In genomic region chr20:47673671-47673955, GRCh38 we compare ENCODE assay signal across 13 cellular contexts.
DNase-seq lines count a peak whose midpoint lies in the region; ATAC-seq lines count a peak whose summit lies in the region.
"Had no signal": no experiment of that assay in that cellular context is flagged by ENCODE, and none has a peak within 500 bp of the region (broad histone marks: within the 10 kb centered on the region; RNA-seq: fewer than 3 reads in every experiment).

No MANE protein-coding gene starts in this region.

- no peaks in the 10 kb centered on the region for H3K36me3 Mint-ChIP-seq in activated T-cell treated with anti-CD3 and anti-CD28 coated beads, Interleukin-2, amount 50 U/mL, for 24 hours (ENCODE audit: low read depth)
- no peaks in the 10 kb centered on the region for H3K36me3 Mint-ChIP-seq in activated T-cell treated with anti-CD3 and anti-CD28 coated beads, Interleukin-2, amount 50 U/mL, for 4 hours (ENCODE audit: insufficient read depth)
- H3K36me3 Mint-ChIP-seq in stimulated activated naive B cell treated with anti-CD40 and anti-IgM and Interleukin-4, amounts not matched to agents 10 μg/mL and 1 μg/mL and 100 μg/mL, for 72 hours, result peaks cover 0 to 5% of the 10 kb centered on the region in 2 donors

- peak; percentile 25 for DNase-seq in activated T-cell treated with anti-CD3 and anti-CD28 coated beads, Interleukin-2, amount 50 U/mL, for 24 hours
- no peak for DNase-seq in activated T-cell treated with anti-CD3 and anti-CD28 coated beads, Interleukin-2, amount 50 U/mL, for 4 hours
- peak; percentile 7 for DNase-seq in left cardiac atrium
- DNase-seq in Right ventricle myocardium inferior (ENCODE audit: missing footprints), result no peak
- DNase-seq in left lobe of liver (ENCODE audit: low spot score), result no peak
- DNase-seq in stimulated activated naive B cell treated with anti-CD40 and anti-IgM and Interleukin-4, amounts not matched to agents 10 μg/mL and 1 μg/mL and 100 μg/mL, for 72 hours, result no peak
- no peak for DNase-seq in T-helper 9 cell
- DNase-seq: AML-193; CD4-positive, alpha-beta T cell; GM23248; IMR-90 had no signal

- no peak for ATAC-seq in activated T-cell treated with anti-CD3 and anti-CD28 coated beads, Interleukin-2, amount 50 U/mL, for 4 hours
- ATAC-seq in left cardiac atrium (no peak), Right ventricle myocardium inferior (no peak), left lobe of liver (peak; percentile 13), HG03097 (IDR thresholded peaks at IDR 0.05; ENCODE audit: low FRiP score, unreplicated experiment) (no peak)
- no peak for ATAC-seq in stimulated activated naive B cell treated with anti-CD40 and anti-IgM and Interleukin-4, amounts not matched to agents 10 μg/mL and 1 μg/mL and 100 μg/mL, for 72 hours (replicated peaks)
- ATAC-seq: A549 had no signal

- no peak overlapping the region for H3K27ac Mint-ChIP-seq in activated T-cell treated with anti-CD3 and anti-CD28 coated beads, Interleukin-2, amount 50 U/mL, for 24 hours
- peak overlapping the region; percentile 80 for H3K27ac Mint-ChIP-seq in stimulated activated naive B cell treated with anti-CD40 and anti-IgM and Interleukin-4, amounts not matched to agents 10 μg/mL and 1 μg/mL and 100 μg/mL, for 72 hours
- H3K27ac Mint-ChIP-seq: CD4-positive, alpha-beta T cell had no signal

- no peaks in the 10 kb centered on the region for H3K4me1 Mint-ChIP-seq in activated T-cell treated with anti-CD3 and anti-CD28 coated beads, Interleukin-2, amount 50 U/mL, for 24 hours (ENCODE audit: low read depth)
- H3K4me1 Mint-ChIP-seq in activated T-cell treated with anti-CD3 and anti-CD28 coated beads, Interleukin-2, amount 50 U/mL, for 4 hours (ENCODE audit: low read depth), result peaks cover 2% of the 10 kb centered on the region
- H3K4me1 Mint-ChIP-seq in stimulated activated naive B cell treated with anti-CD40 and anti-IgM and Interleukin-4, amounts not matched to agents 10 μg/mL and 1 μg/mL and 100 μg/mL, for 72 hours, result peaks cover 0 to 6% of the 10 kb centered on the region in 2 donors

- intact Hi-C loops in left cardiac atrium (cut with DNase I), result loop anchor here in 1 of 2 donors (10.0 kb wide), 1 partner anchor 101 kb away; no protein-coding TSS in a partner anchor
- intact Hi-C loops in Right ventricle myocardium inferior (cut with DNase I), result no loop called here

- no peaks in the 10 kb centered on the region for H3K9me3 Mint-ChIP-seq in activated T-cell treated with anti-CD3 and anti-CD28 coated beads, Interleukin-2, amount 50 U/mL, for 24 hours
- no peaks in the 10 kb centered on the region for H3K9me3 Mint-ChIP-seq in activated T-cell treated with anti-CD3 and anti-CD28 coated beads, Interleukin-2, amount 50 U/mL, for 4 hours
- H3K9me3 Mint-ChIP-seq in stimulated activated naive B cell treated with anti-CD40 and anti-IgM and Interleukin-4, amounts not matched to agents 10 μg/mL and 1 μg/mL and 100 μg/mL, for 72 hours, result no peaks in the 10 kb centered on the region
- H3K9me3 Mint-ChIP-seq: CD4-positive, alpha-beta T cell had no signal

- H3K4me3 Mint-ChIP-seq in activated T-cell treated with anti-CD3 and anti-CD28 coated beads, Interleukin-2, amount 50 U/mL, for 24 hours, result no peak overlapping the region
- no peak overlapping the region for H3K4me3 Mint-ChIP-seq in activated T-cell treated with anti-CD3 and anti-CD28 coated beads, Interleukin-2, amount 50 U/mL, for 4 hours
- no peak overlapping the region for H3K4me3 Mint-ChIP-seq in stimulated activated naive B cell treated with anti-CD40 and anti-IgM and Interleukin-4, amounts not matched to agents 10 μg/mL and 1 μg/mL and 100 μg/mL, for 72 hours
- H3K4me3 Mint-ChIP-seq: CD4-positive, alpha-beta T cell had no signal

- no peaks in the 10 kb centered on the region for H3K27me3 Mint-ChIP-seq in activated T-cell treated with anti-CD3 and anti-CD28 coated beads, Interleukin-2, amount 50 U/mL, for 24 hours
- peaks cover 4% of the 10 kb centered on the region for H3K27me3 Mint-ChIP-seq in activated T-cell treated with anti-CD3 and anti-CD28 coated beads, Interleukin-2, amount 50 U/mL, for 4 hours (ENCODE audit: low read depth)
- H3K27me3 Mint-ChIP-seq in stimulated activated naive B cell treated with anti-CD40 and anti-IgM and Interleukin-4, amounts not matched to agents 10 μg/mL and 1 μg/mL and 100 μg/mL, for 72 hours, result peaks cover 0 to 3% of the 10 kb centered on the region in 2 donors
- H3K27me3 Mint-ChIP-seq: CD4-positive, alpha-beta T cell had no signal

Comparison
In these comparisons a context has a peak if more than half of its experiments do, and no peak if none do; other contexts are left out.
1. DNase-seq: peak in activated T-cell treated with anti-CD3 and anti-CD28 coated beads, Interleukin-2, amount 50 U/mL, for 24 hours (single experiment) and left cardiac atrium (single experiment); none in activated T-cell treated with anti-CD3 and anti-CD28 coated beads, Interleukin-2, amount 50 U/mL, for 4 hours (single experiment), Right ventricle myocardium inferior (single experiment), left lobe of liver (single experiment), stimulated activated naive B cell treated with anti-CD40 and anti-IgM and Interleukin-4, amounts not matched to agents 10 μg/mL and 1 μg/mL and 100 μg/mL, for 72 hours (single experiment) and T-helper 9 cell (single experiment).